Comparison of ENCODE assay signal across 9 cellular contexts in genomic region chr3:56980798-56981390, GRCh38.
A peak's percentile ranks its signal among the peaks of the same experiment; 100 is the strongest.
DNase-seq lines count a peak whose midpoint lies in the region; ATAC-seq and TF ChIP-seq lines count a peak whose summit lies in the region.
"Had no signal": no experiment of that assay in that cellular context is flagged by ENCODE, and none has a peak within 500 bp of the region (broad histone marks: within the 10 kb centered on the region; RNA-seq: fewer than 3 reads in every experiment).

No MANE protein-coding gene starts in this region.

- TF ChIP-seq EP300 in upper lobe of left lung (IDR thresholded peaks at IDR 0.05), result peak in 1 of 4 donors; percentile 18

- TF ChIP-seq CTCF in BJ (IDR thresholded peaks at IDR 0.05; ENCODE audit: insufficient read depth, low read depth, low read length) (no peak), lung (IDR thresholded peaks at IDR 0.05; ENCODE audit: control extremely low read depth, extremely low read depth) (no peak), upper lobe of left lung (IDR thresholded peaks at IDR 0.05) (no peak)

- peak; percentile 99 for ATAC-seq in activated naive CD8-positive, alpha-beta T cell treated with anti-CD3 and anti-CD28 coated beads, Interleukin-2, amount 50 U/mL, for 24 hours
- ATAC-seq in lung (ENCODE audit: insufficient read depth, low FRiP score), result peak; percentile 90
- ATAC-seq in upper lobe of left lung (ENCODE audit: low FRiP score in 2 of 2), result peak; percentile 70 to 89
- ATAC-seq in HG03469 (IDR thresholded peaks at IDR 0.05; ENCODE audit: unreplicated experiment), result no peak
- no peak for ATAC-seq in GM19324 (IDR thresholded peaks at IDR 0.05; ENCODE audit: low FRiP score, unreplicated experiment)

- peak overlapping the region; percentile 86 for H3K27ac Mint-ChIP-seq in activated naive CD8-positive, alpha-beta T cell treated with anti-CD3 and anti-CD28 coated beads, Interleukin-2, amount 50 U/mL, for 24 hours

- WGBS in lung, 2 donors, result 36 to 46% methylated on average over 5 of the region's 5 CpGs
- WGBS in upper lobe of left lung, 2 donors, result 50 to 63% methylated on average over 3 to 5 of the region's 5 CpGs

- CTCF ChIA-PET in BJ (lab: Yijun Ruan, JAX), result interaction anchor here (0.8 to 2.6 kb wide), 10 partner anchors 8 to 1154 kb away, joined by 3 to 16 read pairs (median 4); partner anchors contain the start of gene ARHGEF3

- no peaks in the 10 kb centered on the region for H3K36me3 ChIP-seq in BJ (ENCODE audit: control insufficient read depth, insufficient read depth, low read length)
- no peaks in the 10 kb centered on the region for H3K36me3 ChIP-seq in lung (ENCODE audit: control insufficient read depth in 2 of 2, insufficient read depth in 2 of 2, low read length in 2 of 2)
- H3K36me3 ChIP-seq in upper lobe of left lung, result no peaks in the 10 kb centered on the region

- H3K36me3 Mint-ChIP-seq in activated naive CD8-positive, alpha-beta T cell treated with anti-CD3 and anti-CD28 coated beads, Interleukin-2, amount 50 U/mL, for 24 hours (ENCODE audit: low read depth), result no peaks in the 10 kb centered on the region

- H3K9me3 ChIP-seq in lung (ENCODE audit: control insufficient read depth in 2 of 2, insufficient read depth in 1 of 2, low read length in 1 of 2) (no peaks in the 10 kb centered on the region), upper lobe of left lung (no peaks in the 10 kb centered on the region)

- H3K27ac ChIP-seq in lung (ENCODE audit: low read depth in 1 of 2, low read length in 1 of 2), result peak overlapping the region in 1 of 2 donors; percentile 37
- H3K27ac ChIP-seq in upper lobe of left lung, result peak overlapping the region in 1 of 4 donors; percentile 36

- H3K27me3 Mint-ChIP-seq in activated naive CD8-positive, alpha-beta T cell treated with anti-CD3 and anti-CD28 coated beads, Interleukin-2, amount 50 U/mL, for 24 hours, result no peaks in the 10 kb centered on the region
- H3K27me3 Mint-ChIP-seq: central memory CD8-positive, alpha-beta T cell had no signal

- H3K4me3 ChIP-seq in BJ (ENCODE audit: low read depth, low read length) (no peak overlapping the region), lung (no peak overlapping the region), upper lobe of left lung (no peak overlapping the region)

- TF ChIP-seq POLR2A in upper lobe of left lung (IDR thresholded peaks at IDR 0.05), result no peak

- POLR2A ChIA-PET in BJ (lab: Charles Lee), result no interaction called here

- H3K4me1 ChIP-seq in lung (ENCODE audit: control insufficient read depth in 2 of 2, insufficient read depth in 2 of 2, low read length in 2 of 2) (peaks cover 4 to 15% of the 10 kb centered on the region in 2 donors), upper lobe of left lung (peaks cover 3 to 17% (median 10%) of the 10 kb centered on the region in 4 donors)

- H3K27me3 ChIP-seq in BJ (ENCODE audit: control insufficient read depth, insufficient read depth, low read length), result no peaks in the 10 kb centered on the region
- H3K27me3 ChIP-seq in lung (ENCODE audit: control insufficient read depth, insufficient read depth), result no peaks in the 10 kb centered on the region
- no peaks in the 10 kb centered on the region for H3K27me3 ChIP-seq in upper lobe of left lung

- no peaks in the 10 kb centered on the region for H3K9me3 Mint-ChIP-seq in activated naive CD8-positive, alpha-beta T cell treated with anti-CD3 and anti-CD28 coated beads, Interleukin-2, amount 50 U/mL, for 24 hours
- H3K9me3 Mint-ChIP-seq: central memory CD8-positive, alpha-beta T cell had no signal

- peaks cover 27% of the 10 kb centered on the region for H3K4me1 Mint-ChIP-seq in activated naive CD8-positive, alpha-beta T cell treated with anti-CD3 and anti-CD28 coated beads, Interleukin-2, amount 50 U/mL, for 24 hours

- H3K4me3 Mint-ChIP-seq in activated naive CD8-positive, alpha-beta T cell treated with anti-CD3 and anti-CD28 coated beads, Interleukin-2, amount 50 U/mL, for 24 hours, result no peak overlapping the region
- H3K4me3 Mint-ChIP-seq: central memory CD8-positive, alpha-beta T cell had no signal

- DNase-seq in BJ (ENCODE audit: low read depth) (peak; percentile 90), NOMO-1 (lab: John Stamatoyannopoulos, UW; ENCODE audit: unreplicated experiment in 2 of 2) (peak; percentile 94 to 96), lung (ENCODE audit: low spot score) (peak; percentile 50), upper lobe of left lung (peak in 1 of 2 donors; percentile 72), DMS 273 (lab: John Stamatoyannopoulos, UW; ENCODE audit: unreplicated experiment) (no peak)
- peak; percentile 59 for DNase-seq in activated naive CD8-positive, alpha-beta T cell treated with anti-CD3 and anti-CD28 coated beads, Interleukin-2, amount 50 U/mL, for 24 hours

Comparison
In these comparisons a context has a peak if more than half of its experiments do, and no peak if none do; other contexts are left out.
1. ATAC-seq: peak in activated naive CD8-positive, alpha-beta T cell treated with anti-CD3 and anti-CD28 coated beads, Interleukin-2, amount 50 U/mL, for 24 hours (single experiment), lung (single experiment) and upper lobe of left lung (2 of 2); none in HG03469 (single experiment) and GM19324 (single experiment).